26 cellular contexts compared by ENCODE assay signal in genomic region chr21:45380566-45380965, GRCh38. TPM values are rescaled to one million over a fixed set of nuclear protein-coding genes. Genes with fewer than 3 reads are reported as not detected.
A peak's percentile ranks its signal among the peaks of the same experiment; 100 is the strongest.
DNase-seq lines count a peak whose midpoint lies in the region; ATAC-seq and TF ChIP-seq lines count a peak whose summit lies in the region.
"Had no signal": no experiment of that assay in that cellular context is flagged by ENCODE, and none has a peak within 500 bp of the region (broad histone marks: within the 10 kb centered on the region; RNA-seq: fewer than 3 reads in every experiment).

No MANE protein-coding gene starts in this region.

- no peak for TF ChIP-seq POLR2A in spleen (IDR thresholded peaks at IDR 0.05)

- H3K36me3 Mint-ChIP-seq in activated naive CD4-positive, alpha-beta T cell treated with anti-CD3 and anti-CD28 coated beads, Interleukin-2, amount 50 U/mL, for 72 hours: no peaks in the 10 kb centered on the region
- no peaks in the 10 kb centered on the region for H3K36me3 Mint-ChIP-seq in activated CD4-positive, alpha-beta T cell treated with anti-CD3 and anti-CD28 coated beads, Interleukin-2, amount 10 ng/mL, durations not matched to agents 7 days and 5 days (ENCODE audit: low read depth)
- H3K36me3 Mint-ChIP-seq: naive B cell had no signal

- POLR2A ChIA-PET in activated CD4-positive, alpha-beta T cell treated with anti-CD3 and anti-CD28 coated beads, Interleukin-2, amount 10 ng/mL, durations not matched to agents 7 days and 5 days (lab: Charles Lee): no interaction called here

- H3K27me3 Mint-ChIP-seq in activated CD4-positive, alpha-beta T cell treated with anti-CD3 and anti-CD28 coated beads, Interleukin-2, amount 10 ng/mL, durations not matched to agents 7 days and 5 days: peaks cover 8% of the 10 kb centered on the region

- CTCF ChIA-PET in activated CD4-positive, alpha-beta T cell treated with anti-CD3 and anti-CD28 coated beads, Interleukin-2, amount 10 ng/mL, durations not matched to agents 7 days and 5 days (lab: Charles Lee): no interaction called here

- peak; percentile 3 for DNase-seq in activated naive CD4-positive, alpha-beta T cell treated with anti-CD3 and anti-CD28 coated beads, Interleukin-2, amount 50 U/mL, for 16 hours
- DNase-seq in activated naive CD4-positive, alpha-beta T cell treated with anti-CD3 and anti-CD28 coated beads, Interleukin-2, amount 50 U/mL, for 72 hours (ENCODE audit: low spot score in 2 of 2): no peak
- peak; percentile 73 for DNase-seq in cardiac septum (ENCODE audit: low spot score)
- peak; percentile 64 for DNase-seq in mesenteric fat pad (ENCODE audit: low spot score)
- peak; percentile 40 for DNase-seq in spleen
- DNase-seq in GM13977 (ENCODE audit: low spot score): no peak
- DNase-seq in activated CD4-positive, alpha-beta T cell treated with anti-CD3 and anti-CD28 coated beads, Interleukin-2, amount 10 ng/mL, durations not matched to agents 7 days and 5 days: no peak
- DNase-seq: 8988T; activated CD4-positive, alpha-beta T cell treated with anti-CD3 and anti-CD28 coated beads, Interleukin-2, amount 50 U/mL, for 1 hour; activated naive CD4-positive, alpha-beta T cell treated with anti-CD3 and anti-CD28 coated beads for 36 hours; activated T-cell treated with anti-CD3 and anti-CD28 coated beads, Interleukin-2, amount 50 U/mL, for 48 hours; amygdala; CD4-positive, alpha-beta T cell; effector CD4-positive, alpha-beta T cell; naive B cell; NCI-H1092; NCI-H1694 treated with DMSO at 0.1 percent for 48 hours; NCI-H2171; NCI-H524; NK-92 treated with Interleukin-12 subunit alpha and Interleukin-12 subunit beta, amount 100 ng/mL, for 24 hours; stimulated activated naive CD4-positive, alpha-beta T cell had no signal

- H3K4me3 Mint-ChIP-seq in activated CD4-positive, alpha-beta T cell treated with anti-CD3 and anti-CD28 coated beads, Interleukin-2, amount 10 ng/mL, durations not matched to agents 7 days and 5 days: no peak overlapping the region
- H3K4me3 Mint-ChIP-seq: activated naive CD4-positive, alpha-beta T cell treated with anti-CD3 and anti-CD28 coated beads for 36 hours; CD4-positive, alpha-beta T cell; naive B cell had no signal

- in situ Hi-C loops in GM13977 (cut with MboI; ENCODE audit: low pct_unique_long_range_greater_than_20kb, low sequenced_read_pairs, unreplicated experiment): no loop called here

- ATAC-seq in activated naive CD4-positive, alpha-beta T cell treated with anti-CD3 and anti-CD28 coated beads, Interleukin-2, amount 50 U/mL, for 72 hours: no peak
- no peak for ATAC-seq in GM18498 (IDR thresholded peaks at IDR 0.05; ENCODE audit: unreplicated experiment)

- H3K27ac Mint-ChIP-seq in activated naive CD4-positive, alpha-beta T cell treated with anti-CD3 and anti-CD28 coated beads, Interleukin-2, amount 50 U/mL, for 72 hours: no peak overlapping the region
- no peak overlapping the region for H3K27ac Mint-ChIP-seq in activated CD4-positive, alpha-beta T cell treated with anti-CD3 and anti-CD28 coated beads, Interleukin-2, amount 10 ng/mL, durations not matched to agents 7 days and 5 days
- H3K27ac Mint-ChIP-seq: activated naive CD4-positive, alpha-beta T cell treated with anti-CD3 and anti-CD28 coated beads for 36 hours; CD4-positive, alpha-beta T cell had no signal

- TF ChIP-seq CTCF in spleen (IDR thresholded peaks at IDR 0.05 in 8 of 11, conservative IDR thresholded peaks at IDR 0.05 in 3 of 11) (no peak), GM13977 (IDR thresholded peaks at IDR 0.05; ENCODE audit: extremely low read depth, insufficient read depth, missing control alignments) (no peak)

- peaks cover 0 to 48% (median 0%) of the 10 kb centered on the region in 7 donors for H3K27me3 ChIP-seq in spleen (replicated peaks in 1 of 7)
- H3K27me3 ChIP-seq: Peyer's patch, uterus had no signal

- H3K27ac ChIP-seq in spleen: no peak overlapping the region
- H3K27ac ChIP-seq: breast epithelium, epithelial cell of prostate, Peyer's patch, uterus had no signal

- H3K4me1 ChIP-seq in spleen: no peaks in the 10 kb centered on the region
- H3K4me1 ChIP-seq: breast epithelium, Peyer's patch, uterus had no signal

- no peaks in the 10 kb centered on the region for H3K4me1 Mint-ChIP-seq in activated CD4-positive, alpha-beta T cell treated with anti-CD3 and anti-CD28 coated beads, Interleukin-2, amount 10 ng/mL, durations not matched to agents 7 days and 5 days
- H3K4me1 Mint-ChIP-seq: naive B cell had no signal

- no peak overlapping the region for H3K4me3 ChIP-seq in spleen
- H3K4me3 ChIP-seq: breast epithelium, Peyer's patch, uterus had no signal

- no peaks in the 10 kb centered on the region for H3K9me3 Mint-ChIP-seq in activated naive CD4-positive, alpha-beta T cell treated with anti-CD3 and anti-CD28 coated beads, Interleukin-2, amount 50 U/mL, for 72 hours
- H3K9me3 Mint-ChIP-seq in activated CD4-positive, alpha-beta T cell treated with anti-CD3 and anti-CD28 coated beads, Interleukin-2, amount 10 ng/mL, durations not matched to agents 7 days and 5 days: no peaks in the 10 kb centered on the region
- H3K9me3 Mint-ChIP-seq: CD4-positive, alpha-beta T cell had no signal

- H3K9me3 ChIP-seq in spleen: peaks cover 0 to 17% (median 3%) of the 10 kb centered on the region in 8 donors
- H3K9me3 ChIP-seq: breast epithelium, Peyer's patch, uterus had no signal

- H3K36me3 ChIP-seq in spleen: no peaks in the 10 kb centered on the region
- H3K36me3 ChIP-seq: breast epithelium, Peyer's patch, uterus had no signal

- intact Hi-C loops in cardiac septum (cut with DNase I): no loop called here
- intact Hi-C loops in spleen (cut with DNase I; ENCODE audit: low total_unique reads): no loop called here

- 92 to 96% (median 94%) methylated on average over 30 of the region's 30 CpGs for WGBS in spleen, 5 donors

RNA-seq across cellular contexts. Expression of gene COL18A1, which starts 24.4 kb away (rescaled TPM):
- 10 to 100 TPM in 1 of 2 donors, 1 to 10 TPM in 1; 4.3 to 22.3 TPM for total RNA-seq in activated naive CD4-positive, alpha-beta T cell treated with anti-CD3 and anti-CD28 coated beads, Interleukin-2, amount 50 U/mL, for 72 hours
- total RNA-seq in cardiac septum (77.0 TPM), mesenteric fat pad (79.8 TPM), spleen (100 to 1,000 TPM in 3 of 7 donors, 10 to 100 TPM in 4; 71.8 to 208 (median 99.6) TPM)
- 10 to 100 TPM; 35.0 to 66.9 (median 60.0) TPM for polyA plus RNA-seq in spleen
- total RNA-seq in activated CD4-positive, alpha-beta T cell treated with anti-CD3 and anti-CD28 coated beads, Interleukin-2, amount 10 ng/mL, durations not matched to agents 7 days and 5 days: 1 to 10 TPM; 2.8 to 3.1 TPM

Comparison
In these comparisons a context has a peak if more than half of its experiments do, and no peak if none do; other contexts are left out.
1. DNase-seq: peak in activated naive CD4-positive, alpha-beta T cell treated with anti-CD3 and anti-CD28 coated beads, Interleukin-2, amount 50 U/mL, for 16 hours (single experiment), cardiac septum (single experiment), mesenteric fat pad (single experiment) and spleen (single experiment); none in activated naive CD4-positive, alpha-beta T cell treated with anti-CD3 and anti-CD28 coated beads, Interleukin-2, amount 50 U/mL, for 72 hours (0 of 2), GM13977 (single experiment) and activated CD4-positive, alpha-beta T cell treated with anti-CD3 and anti-CD28 coated beads, Interleukin-2, amount 10 ng/mL, durations not matched to agents 7 days and 5 days (single experiment).